Comparison of ENCODE assay signal across 17 cellular contexts in genomic region chr14:32189806-32190205, GRCh38. TPM values are rescaled to one million over a fixed set of nuclear protein-coding genes. Genes with fewer than 3 reads are reported as not detected.
DNase-seq lines count a peak whose midpoint lies in the region; ATAC-seq and TF ChIP-seq lines count a peak whose summit lies in the region.
"Had no signal": no experiment of that assay in that cellular context is flagged by ENCODE, and none has a peak within 500 bp of the region (broad histone marks: within the 10 kb centered on the region; RNA-seq: fewer than 3 reads in every experiment).

No MANE protein-coding gene starts in this region.

- no peaks in the 10 kb centered on the region for H4K20me1 ChIP-seq in Karpas-422 (ENCODE audit: insufficient read depth, low read depth, low read length)
- no peaks in the 10 kb centered on the region for H4K20me1 ChIP-seq in OCI-LY3 (ENCODE audit: insufficient read depth, low read length)
- H4K20me1 ChIP-seq: BLaER1 had no signal

- peak overlapping the region; percentile 32 for H3K4me2 ChIP-seq in Karpas-422 (ENCODE audit: low read depth, low read length, poor library complexity, severe bottlenecking)
- H3K4me2 ChIP-seq in OCI-LY3 (ENCODE audit: low read length) = peak overlapping the region; percentile 11; the same call in 1 of the 2 replicates
- H3K4me2 ChIP-seq: A549, BLaER1 had no signal

- 62 to 87% (median 76%) methylated on average over 1 of the region's 1 CpG for WGBS in adrenal gland, 4 donors

- TF ChIP-seq CTCF in OCI-LY3 (IDR thresholded peaks at IDR 0.05; ENCODE audit: low read depth, low read length) (no peak), adrenal gland (IDR thresholded peaks at IDR 0.05) (no peak)

- no peak overlapping the region for H3K27ac Mint-ChIP-seq in memory B cell
- H3K27ac Mint-ChIP-seq: CD8-positive, alpha-beta memory T cell; HFFc6 had no signal

- H3K4me1 ChIP-seq in Karpas-422 (ENCODE audit: low read length) = peaks cover 8% of the 10 kb centered on the region; the same call in 1 of the 2 replicates
- H3K4me1 ChIP-seq in OCI-LY3 (ENCODE audit: low read length) = peaks cover 16% of the 10 kb centered on the region
- H3K4me1 ChIP-seq in adrenal gland (replicated peaks in 1 of 2) = no peaks in the 10 kb centered on the region
- H3K4me1 ChIP-seq: A549, BLaER1, Caco-2 had no signal

- H3K4me3 Mint-ChIP-seq in memory B cell = no peak overlapping the region
- H3K4me3 Mint-ChIP-seq: CD8-positive, alpha-beta memory T cell; HFFc6 had no signal

- peaks cover 15% of the 10 kb centered on the region for H3K4me1 Mint-ChIP-seq in memory B cell
- H3K4me1 Mint-ChIP-seq: CD8-positive, alpha-beta memory T cell had no signal

- no peak overlapping the region for H3K4me3 ChIP-seq in Karpas-422 (ENCODE audit: low read length)
- H3K4me3 ChIP-seq in OCI-LY3 (ENCODE audit: low read length) = no peak overlapping the region
- no peak overlapping the region for H3K4me3 ChIP-seq in adrenal gland
- H3K4me3 ChIP-seq: A549, BLaER1 had no signal

- no peak for TF ChIP-seq POLR2A in adrenal gland (IDR thresholded peaks at IDR 0.05)

- H3K79me2 ChIP-seq in Karpas-422 (ENCODE audit: low read length) = no peaks in the 10 kb centered on the region
- no peaks in the 10 kb centered on the region for H3K79me2 ChIP-seq in OCI-LY3 (ENCODE audit: low read length)

- no peaks in the 10 kb centered on the region for H3K9me2 ChIP-seq in Karpas-422 (replicated peaks; ENCODE audit: insufficient read depth, low read length)

- no peak overlapping the region for H3K9ac ChIP-seq in Karpas-422 (ENCODE audit: low read length)
- H3K9ac ChIP-seq in OCI-LY3 (ENCODE audit: low read length) = no peak overlapping the region
- H3K9ac ChIP-seq: BLaER1 had no signal

- H3K27me3 ChIP-seq in Karpas-422 (ENCODE audit: low read length) (no peaks in the 10 kb centered on the region; the same call in 1 of the 2 replicates), OCI-LY3 (ENCODE audit: low read depth, low read length) (peaks cover 34% of the 10 kb centered on the region), adrenal gland (no peaks in the 10 kb centered on the region)
- H3K27me3 ChIP-seq: BLaER1 had no signal

- H3K36me3 Mint-ChIP-seq in memory B cell = no peaks in the 10 kb centered on the region
- H3K36me3 Mint-ChIP-seq: CD8-positive, alpha-beta memory T cell had no signal

- DNase-seq in Karpas-422 = peak; percentile 55
- DNase-seq in memory B cell (ENCODE audit: low spot score in 2 of 2) = no peak
- no peak for DNase-seq in NCI-H128 (lab: John Stamatoyannopoulos, UW; ENCODE audit: unreplicated experiment)
- no peak for DNase-seq in NCI-H187 treated with DMSO at 0.1 percent for 48 hours (lab: John Stamatoyannopoulos, UW)
- DNase-seq in adrenal gland = no peak
- DNase-seq: Caco-2; CD8-positive, alpha-beta memory T cell; DND-41; GDM1; HCEC 1CT; HFFc6 had no signal

- no peaks in the 10 kb centered on the region for H3K36me3 ChIP-seq in Karpas-422 (ENCODE audit: insufficient read depth, low read length)
- no peaks in the 10 kb centered on the region for H3K36me3 ChIP-seq in OCI-LY3 (replicated peaks; ENCODE audit: low read depth, low read length)
- H3K36me3 ChIP-seq in adrenal gland (replicated peaks in 1 of 2) = no peaks in the 10 kb centered on the region
- H3K36me3 ChIP-seq: BLaER1 had no signal

- peaks cover 2% of the 10 kb centered on the region for H3K9me3 Mint-ChIP-seq in memory B cell

- H2AFZ ChIP-seq in Karpas-422 (ENCODE audit: low read length) = no peak overlapping the region
- no peak overlapping the region for H2AFZ ChIP-seq in OCI-LY3 (ENCODE audit: low read depth, low read length)

- ATAC-seq in memory B cell (ENCODE audit: low read depth) = peak; percentile 75
- ATAC-seq: HepG2 had no signal

- H3K27ac ChIP-seq in Karpas-422 (ENCODE audit: low read length) (no peak overlapping the region), OCI-LY3 (ENCODE audit: low read length) (no peak overlapping the region), adrenal gland (no peak overlapping the region)
- H3K27ac ChIP-seq: A549, BLaER1 had no signal

- intact Hi-C loops in adrenal gland (cut with DNase I) = no loop called here

- peaks cover 7% of the 10 kb centered on the region; the same call in 1 of the 2 replicates for H3K9me3 ChIP-seq in Karpas-422 (ENCODE audit: low read length)
- H3K9me3 ChIP-seq in OCI-LY3 (ENCODE audit: insufficient read depth, low read length) = peaks cover 8% of the 10 kb centered on the region
- H3K9me3 ChIP-seq in adrenal gland (replicated peaks in 1 of 3) = no peaks in the 10 kb centered on the region

- H3K27me3 Mint-ChIP-seq in memory B cell = no peaks in the 10 kb centered on the region

RNA-seq across cellular contexts. Expression of gene RNU6-7, which starts 12.0 kb away (rescaled TPM):
- not detected in 2 replicates for total RNA-seq in Karpas-422 (2014; rRNA removed; shearing (Covaris generic); ENCODE audit: low replicate concordance)
- not detected for total RNA-seq in adrenal gland
- polyA plus RNA-seq in adrenal gland = not detected
- total RNA-seq: Caco-2; CD8-positive, alpha-beta memory T cell; H4; HFFc6 had no signal
- polyA plus RNA-seq: A549; AG04450; CD8-positive, alpha-beta memory T cell; HepG2 had no signal

RNA-seq across cellular contexts. Expression of gene RNU6-8, which starts 13.3 kb away (rescaled TPM):
- total RNA-seq in Karpas-422 (2014; rRNA removed; shearing (Covaris generic); ENCODE audit: low replicate concordance) = not detected in 2 replicates
- not detected for total RNA-seq in adrenal gland
- polyA plus RNA-seq in adrenal gland = not detected
- total RNA-seq: Caco-2; CD8-positive, alpha-beta memory T cell; H4; HFFc6 had no signal
- polyA plus RNA-seq: A549; AG04450; CD8-positive, alpha-beta memory T cell; HepG2 had no signal
